Comparison of ENCODE assay signal across 16 cellular contexts in the genomic region with DNA sequence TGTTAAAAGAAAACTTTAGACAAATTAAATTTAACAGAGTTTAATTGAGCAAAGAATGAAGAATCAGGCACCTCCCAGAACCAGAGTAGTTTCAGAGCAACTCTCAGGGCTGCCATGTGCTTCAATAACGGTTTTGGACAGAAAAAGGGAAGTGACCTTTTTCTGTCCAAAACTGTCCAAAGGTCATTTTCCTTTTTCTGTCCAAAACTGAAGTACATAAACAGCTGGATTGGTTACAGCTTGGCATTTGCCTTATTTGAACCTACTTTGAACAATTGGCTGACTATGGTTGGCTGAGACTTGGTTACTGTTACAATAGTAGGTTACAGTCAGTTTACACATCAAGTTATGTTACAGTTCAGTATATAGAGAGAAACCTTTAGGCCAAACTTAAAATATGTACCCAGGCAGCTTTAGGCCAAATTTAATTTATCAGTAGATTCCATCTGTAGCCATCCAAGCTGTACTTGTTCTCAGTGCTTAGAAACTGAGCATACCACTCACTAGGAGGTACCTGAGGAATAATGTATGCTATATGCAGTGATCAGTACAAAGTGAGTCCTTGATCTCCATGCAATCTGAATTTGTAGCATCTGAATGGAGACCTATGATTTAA. TPM values are rescaled to one million over a fixed set of nuclear protein-coding genes. Genes with fewer than 3 reads are reported as not detected.
DNase-seq lines count a peak whose midpoint lies in the region; ATAC-seq and TF ChIP-seq lines count a peak whose summit lies in the region.
"Had no signal": no experiment of that assay in that cellular context is flagged by ENCODE, and none has a peak within 500 bp of the region (broad histone marks: within the 10 kb centered on the region; RNA-seq: fewer than 3 reads in every experiment).

No MANE protein-coding gene starts in this region.

- no peaks in the 10 kb centered on the region for H3K4me1 Mint-ChIP-seq in CD4-positive, alpha-beta T cell (ENCODE audit: low read depth)
- no peaks in the 10 kb centered on the region for H3K4me1 Mint-ChIP-seq in nephron progenitor cell

- CTCF ChIA-PET in CD4-positive, alpha-beta T cell (lab: Charles Lee), result no interaction called here

- no peak overlapping the region for H3K4me3 ChIP-seq in liver (ENCODE audit: low read depth in 1 of 3, low read length in 3 of 3)
- H3K4me3 ChIP-seq: esophagus muscularis mucosa, left lung, upper lobe of left lung had no signal

- H3K27ac ChIP-seq in liver (ENCODE audit: low read depth in 1 of 2, low read length in 2 of 2), result peak overlapping the region; percentile 11 to 52
- H3K27ac ChIP-seq in CD4-positive, alpha-beta T cell (ENCODE audit: low read depth, low read length), result no peak overlapping the region
- H3K27ac ChIP-seq: esophagus muscularis mucosa, left lung, upper lobe of left lung had no signal

- TF ChIP-seq CTCF in liver (IDR thresholded peaks at IDR 0.05; ENCODE audit: low read depth, low read length, missing input control) (no peak), nephron progenitor cell (IDR thresholded peaks at IDR 0.05) (no peak)
- no peak for TF ChIP-seq CTCF in CD4-positive, alpha-beta T cell (IDR thresholded peaks at IDR 0.05)

- H3K9me3 Mint-ChIP-seq in CD4-positive, alpha-beta T cell, result no peaks in the 10 kb centered on the region
- no peaks in the 10 kb centered on the region for H3K9me3 Mint-ChIP-seq in nephron progenitor cell
- H3K9me3 Mint-ChIP-seq: dendritic cell treated with granulocyte-macrophage colony-stimulating factor and Interleukin-4, amounts not matched to agents 40 ng/mL and 50 ng/mL, for 4 days had no signal

- DNase-seq in islet precursor cell (no peak), nephron progenitor cell (no peak)
- DNase-seq in CD4-positive, alpha-beta T cell, result no peak
- DNase-seq: activated effector memory CD4-positive, alpha-beta T cell treated with Interleukin-2 at 50 U/mL for 16 hours; BE2C; hippocampal formation; left lung; naive thymus-derived CD4-positive, alpha-beta T cell; stimulated activated CD8-positive, alpha-beta memory T cell treated with anti-CD3 and anti-CD28 coated beads, Interleukin-4, amount 100 ng/mL, for 48 hours; upper lobe of left lung had no signal

- no peaks in the 10 kb centered on the region for H3K9me3 ChIP-seq in liver (ENCODE audit: control insufficient read depth in 4 of 4, low read length in 3 of 4)
- H3K9me3 ChIP-seq in CD4-positive, alpha-beta T cell (ENCODE audit: control insufficient read depth, low read length), result no peaks in the 10 kb centered on the region
- H3K9me3 ChIP-seq: BE2C, esophagus muscularis mucosa, left lung, upper lobe of left lung had no signal

- intact Hi-C loops in CD4-positive, alpha-beta T cell (cut with DNase I, micrococcal nuclease), result no loop called here

- peak; percentile 16 to 24 for TF ChIP-seq RAD21 in liver (IDR thresholded peaks at IDR 0.05)

- H3K4me1 ChIP-seq in liver (ENCODE audit: control insufficient read depth in 4 of 4, insufficient read depth in 4 of 4, low read length in 3 of 4), result peaks cover 5 to 15% (median 8%) of the 10 kb centered on the region in 4 donors
- H3K4me1 ChIP-seq: BE2C, esophagus muscularis mucosa, left lung, upper lobe of left lung had no signal

- no peak overlapping the region for H3K9ac ChIP-seq in liver (ENCODE audit: low read depth in 1 of 2, low read length in 2 of 2)

- peak; percentile 57 for ATAC-seq in GM18867 (IDR thresholded peaks at IDR 0.05; ENCODE audit: unreplicated experiment)
- peak; percentile 56 for ATAC-seq in GM21390 (IDR thresholded peaks at IDR 0.05; ENCODE audit: unreplicated experiment)
- peak; percentile 59 for ATAC-seq in HG03342 (IDR thresholded peaks at IDR 0.05; ENCODE audit: unreplicated experiment)
- no peak for ATAC-seq in CD4-positive, alpha-beta T cell (ENCODE audit: poor library complexity)
- ATAC-seq: left lung; naive thymus-derived CD4-positive, alpha-beta T cell had no signal

- H3K36me3 Mint-ChIP-seq in CD4-positive, alpha-beta T cell (ENCODE audit: low read depth), result peaks cover 54% of the 10 kb centered on the region
- H3K36me3 Mint-ChIP-seq in nephron progenitor cell (ENCODE audit: low read depth), result peaks cover 12% of the 10 kb centered on the region

- H3K27me3 ChIP-seq in liver (ENCODE audit: control insufficient read depth in 4 of 4, insufficient read depth in 4 of 4, low read length in 3 of 4), result no peaks in the 10 kb centered on the region
- no peaks in the 10 kb centered on the region for H3K27me3 ChIP-seq in CD4-positive, alpha-beta T cell (ENCODE audit: control insufficient read depth, insufficient read depth, low read length)
- H3K27me3 ChIP-seq: BE2C, esophagus muscularis mucosa, left lung, upper lobe of left lung had no signal

- H3K27me3 Mint-ChIP-seq in CD4-positive, alpha-beta T cell, result no peaks in the 10 kb centered on the region
- H3K27me3 Mint-ChIP-seq in nephron progenitor cell (ENCODE audit: low read depth, poor library complexity), result no peaks in the 10 kb centered on the region
- H3K27me3 Mint-ChIP-seq: dendritic cell treated with granulocyte-macrophage colony-stimulating factor and Interleukin-4, amounts not matched to agents 40 ng/mL and 50 ng/mL, for 4 days; naive thymus-derived CD4-positive, alpha-beta T cell had no signal

- no peak overlapping the region for H3K4me3 Mint-ChIP-seq in CD4-positive, alpha-beta T cell
- H3K4me3 Mint-ChIP-seq in nephron progenitor cell, result no peak overlapping the region
- H3K4me3 Mint-ChIP-seq: dendritic cell treated with granulocyte-macrophage colony-stimulating factor and Interleukin-4, amounts not matched to agents 40 ng/mL and 50 ng/mL, for 4 days; naive thymus-derived CD4-positive, alpha-beta T cell had no signal

- WGBS in liver, result 16% methylated on average over 1 of the region's 1 CpG

- H3K36me3 ChIP-seq in liver (ENCODE audit: control insufficient read depth in 4 of 4, insufficient read depth in 3 of 4, low read depth in 1 of 4, low read length in 3 of 4), result peaks cover 0 to 4% (median 0%) of the 10 kb centered on the region in 4 donors

- H3K27ac Mint-ChIP-seq in CD4-positive, alpha-beta T cell, result no peak overlapping the region
- no peak overlapping the region for H3K27ac Mint-ChIP-seq in nephron progenitor cell
- H3K27ac Mint-ChIP-seq: dendritic cell treated with granulocyte-macrophage colony-stimulating factor and Interleukin-4, amounts not matched to agents 40 ng/mL and 50 ng/mL, for 4 days had no signal

- POLR2A ChIA-PET in CD4-positive, alpha-beta T cell (lab: Charles Lee), result no interaction called here

TF ChIP-seq in liver, 16 proteins besides CTCF, POLR2A, EP300 and RAD21 (continues in another document):
- TF ChIP-seq TAF1 (conservative IDR thresholded peaks at IDR 0.05) (no peak), HNF4A (conservative IDR thresholded peaks at IDR 0.05) (peak; percentile 79 to 85), FOXA1 (IDR thresholded peaks at IDR 0.05) (no peak), NR2F2 (IDR thresholded peaks at IDR 0.05) (peak; percentile 44), GABPA (IDR thresholded peaks at IDR 0.05 in 1 of 2, conservative IDR thresholded peaks at IDR 0.05 in 1 of 2) (peak in 1 of 2 donors; percentile 47), RXRA (IDR thresholded peaks at IDR 0.05) (peak; percentile 80 to 91), SP1 (IDR thresholded peaks at IDR 0.05) (peak; percentile 83), YY1 (IDR thresholded peaks at IDR 0.05) (peak; percentile 58), JUND (IDR thresholded peaks at IDR 0.05) (no peak), ZBTB33 (IDR thresholded peaks at IDR 0.05) (peak; percentile 28), EGR1 (IDR thresholded peaks at IDR 0.05; ENCODE audit: low read depth in 2 of 2) (no peak)
- TF ChIP-seq, protein P1, sequence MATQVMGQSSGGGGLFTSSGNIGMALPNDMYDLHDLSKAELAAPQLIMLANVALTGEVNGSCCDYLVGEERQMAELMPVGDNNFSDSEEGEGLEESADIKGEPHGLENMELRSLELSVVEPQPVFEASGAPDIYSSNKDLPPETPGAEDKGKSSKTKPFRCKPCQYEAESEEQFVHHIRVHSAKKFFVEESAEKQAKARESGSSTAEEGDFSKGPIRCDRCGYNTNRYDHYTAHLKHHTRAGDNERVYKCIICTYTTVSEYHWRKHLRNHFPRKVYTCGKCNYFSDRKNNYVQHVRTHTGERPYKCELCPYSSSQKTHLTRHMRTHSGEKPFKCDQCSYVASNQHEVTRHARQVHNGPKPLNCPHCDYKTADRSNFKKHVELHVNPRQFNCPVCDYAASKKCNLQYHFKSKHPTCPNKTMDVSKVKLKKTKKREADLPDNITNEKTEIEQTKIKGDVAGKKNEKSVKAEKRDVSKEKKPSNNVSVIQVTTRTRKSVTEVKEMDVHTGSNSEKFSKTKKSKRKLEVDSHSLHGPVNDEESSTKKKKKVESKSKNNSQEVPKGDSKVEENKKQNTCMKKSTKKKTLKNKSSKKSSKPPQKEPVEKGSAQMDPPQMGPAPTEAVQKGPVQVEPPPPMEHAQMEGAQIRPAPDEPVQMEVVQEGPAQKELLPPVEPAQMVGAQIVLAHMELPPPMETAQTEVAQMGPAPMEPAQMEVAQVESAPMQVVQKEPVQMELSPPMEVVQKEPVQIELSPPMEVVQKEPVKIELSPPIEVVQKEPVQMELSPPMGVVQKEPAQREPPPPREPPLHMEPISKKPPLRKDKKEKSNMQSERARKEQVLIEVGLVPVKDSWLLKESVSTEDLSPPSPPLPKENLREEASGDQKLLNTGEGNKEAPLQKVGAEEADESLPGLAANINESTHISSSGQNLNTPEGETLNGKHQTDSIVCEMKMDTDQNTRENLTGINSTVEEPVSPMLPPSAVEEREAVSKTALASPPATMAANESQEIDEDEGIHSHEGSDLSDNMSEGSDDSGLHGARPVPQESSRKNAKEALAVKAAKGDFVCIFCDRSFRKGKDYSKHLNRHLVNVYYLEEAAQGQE (IDR thresholded peaks at IDR 0.05), result peak; percentile 41

RNA-seq across cellular contexts. Expression of gene C9orf85, which starts 44.0 kb away (rescaled TPM):
- 1 to 10 TPM; 3.9 to 6.6 TPM for total RNA-seq in liver
- polyA plus RNA-seq in liver, result 1 to 10 TPM; 3.6 to 3.8 TPM
- total RNA-seq in CD4-positive, alpha-beta T cell, result 1 to 10 TPM; 3.4 to 3.5 TPM

RNA-seq across cellular contexts. Expression of gene ABHD17B, which starts 44.4 kb away (rescaled TPM):
- 10 to 100 TPM; 12.9 to 17.7 TPM for total RNA-seq in liver
- 1 to 10 TPM; 5.2 to 7.4 TPM for polyA plus RNA-seq in liver
- total RNA-seq in CD4-positive, alpha-beta T cell, result 10 to 100 TPM; 17.9 to 19.1 TPM
